Comparison of ENCODE assay signal across 37 cellular contexts in genomic region chr7:115338016-115338415, GRCh38.
"Had no signal": no experiment of that assay in that cellular context is flagged by ENCODE, and none has a peak within 500 bp of the region (broad histone marks: within the 10 kb centered on the region; RNA-seq: fewer than 3 reads in every experiment).

No MANE protein-coding gene starts in this region.

- H3K4me3 ChIP-seq: ascending aorta, cardiac muscle cell had no signal

- H3K9me3 Mint-ChIP-seq: activated B cell treated with CpG ODN at 0.5 μM for 24 hours; activated CD4-positive, alpha-beta memory T cell treated with anti-CD3 and anti-CD28 coated beads for 36 hours; activated CD4-positive, alpha-beta T cell treated with anti-CD3 and anti-CD28 coated beads, Interleukin-2, amount 10 ng/mL, durations not matched to agents 24 days and 14 days; activated CD8-positive, alpha-beta T cell treated with anti-CD3 and anti-CD28 coated beads for 36 hours; activated naive CD4-positive, alpha-beta T cell treated with anti-CD3 and anti-CD28 coated beads, Interleukin-2, amount 10 ng/mL, durations not matched to agents 7 days and 5 days; activated naive CD4-positive, alpha-beta T cell treated with anti-CD3 and anti-CD28 coated beads, Interleukin-2, amount 50 U/mL, for 24 hours; activated naive CD8-positive, alpha-beta T cell treated with anti-CD3 and anti-CD28 coated beads, Interleukin-2, amount 10 ng/mL, durations not matched to agents 7 days and 5 days; activated naive CD8-positive, alpha-beta T cell treated with anti-CD3 and anti-CD28 coated beads, Interleukin-2, amount 50 U/mL, for 24 hours; activated T-helper 2 cell treated with anti-CD3 and anti-CD28 coated beads, Interferon-gamma antibody, Interleukin-2, Interleukin-4, amounts not matched to agents 10 μg/mL and 5 μg/mL and 100 μg/mL, durations not matched to agents 14 hours and 24 hours and 36 hours; central memory CD8-positive, alpha-beta T cell; T-helper 1 cell treated with Interleukin-12 subunit alpha and Interleukin-12 subunit beta and Interleukin-4 antibody, amounts not matched to agents 30 μg/mL and 1 μg/mL, for 36 hours; T-helper 2 cell treated with Interferon-gamma antibody and Interleukin-4, amounts not matched to agents 5 μg/mL and 100 μg/mL, for 36 hours had no signal

- FAIRE-seq: bronchial epithelial cell, TTC549 had no signal

- H3K27ac Mint-ChIP-seq: activated B cell treated with CpG ODN at 0.5 μM for 24 hours; activated CD4-positive, alpha-beta memory T cell treated with anti-CD3 and anti-CD28 coated beads for 36 hours; activated CD4-positive, alpha-beta T cell treated with anti-CD3 and anti-CD28 coated beads, Interleukin-2, amount 10 ng/mL, durations not matched to agents 24 days and 14 days; activated CD8-positive, alpha-beta T cell treated with anti-CD3 and anti-CD28 coated beads for 36 hours; activated naive CD4-positive, alpha-beta T cell treated with anti-CD3 and anti-CD28 coated beads, Interleukin-2, amount 10 ng/mL, durations not matched to agents 7 days and 5 days; activated naive CD4-positive, alpha-beta T cell treated with anti-CD3 and anti-CD28 coated beads, Interleukin-2, amount 50 U/mL, for 24 hours; activated naive CD8-positive, alpha-beta T cell; activated naive CD8-positive, alpha-beta T cell treated with anti-CD3 and anti-CD28 coated beads, Interleukin-2, amount 10 ng/mL, durations not matched to agents 7 days and 5 days; activated naive CD8-positive, alpha-beta T cell treated with anti-CD3 and anti-CD28 coated beads, Interleukin-2, amount 50 U/mL, for 24 hours; activated T-helper 2 cell treated with anti-CD3 and anti-CD28 coated beads, Interferon-gamma antibody, Interleukin-2, Interleukin-4, amounts not matched to agents 10 μg/mL and 5 μg/mL and 100 μg/mL, durations not matched to agents 14 hours and 24 hours and 36 hours; brain; T-helper 1 cell treated with Interleukin-12 subunit alpha and Interleukin-12 subunit beta and Interleukin-4 antibody, amounts not matched to agents 30 μg/mL and 1 μg/mL, for 36 hours; T-helper 2 cell treated with Interferon-gamma antibody and Interleukin-4, amounts not matched to agents 5 μg/mL and 100 μg/mL, for 36 hours had no signal

- H3K36me3 Mint-ChIP-seq: activated CD4-positive, alpha-beta memory T cell treated with anti-CD3 and anti-CD28 coated beads for 36 hours; activated naive CD4-positive, alpha-beta T cell treated with anti-CD3 and anti-CD28 coated beads, Interleukin-2, amount 10 ng/mL, durations not matched to agents 7 days and 5 days; activated naive CD4-positive, alpha-beta T cell treated with anti-CD3 and anti-CD28 coated beads, Interleukin-2, amount 50 U/mL, for 24 hours; activated naive CD8-positive, alpha-beta T cell; activated naive CD8-positive, alpha-beta T cell treated with anti-CD3 and anti-CD28 coated beads, Interleukin-2, amount 10 ng/mL, durations not matched to agents 7 days and 5 days; brain had no signal

- DNase-seq: activated B cell treated with CpG ODN at 0.5 μM for 24 hours; activated CD4-positive, alpha-beta memory T cell treated with anti-CD3 and anti-CD28 coated beads for 36 hours; activated CD4-positive, alpha-beta T cell treated with anti-CD3 and anti-CD28 coated beads for 4 hours; activated CD4-positive, alpha-beta T cell treated with anti-CD3 and anti-CD28 coated beads, Interleukin-2, amount 10 ng/mL, durations not matched to agents 24 days and 14 days; activated CD4-positive, alpha-beta T cell treated with anti-CD3 and anti-CD28 coated beads, Interleukin-2, amount 50 U/mL, for 1 hour; activated CD4-positive, alpha-beta T cell treated with anti-CD3 and anti-CD28 coated beads, Interleukin-2, amount 50 U/mL, for 4 hours; activated CD4-positive, CD25-positive, alpha-beta regulatory T cell treated with anti-CD3 and anti-CD28 coated beads, Interleukin-2, amount 50 U/mL, for 72 hours; activated CD8-positive, alpha-beta memory T cell treated with anti-CD3 and anti-CD28 coated beads, Interleukin-2, amount 50 U/mL, for 4 hours; activated CD8-positive, alpha-beta T cell treated with anti-CD3 and anti-CD28 coated beads for 36 hours; activated effector memory CD4-positive, alpha-beta T cell treated with Interleukin-2 at 50 U/mL for 16 hours; activated gamma-delta T cell; activated naive CD4-positive, alpha-beta T cell treated with anti-CD3 and anti-CD28 coated beads, Interleukin-2, amount 10 ng/mL, durations not matched to agents 7 days and 5 days; activated naive CD4-positive, alpha-beta T cell treated with Interleukin-2 at 50 U/mL for 16 hours; activated naive CD8-positive, alpha-beta T cell treated with anti-CD3 and anti-CD28 coated beads, Interleukin-2, amount 10 ng/mL, durations not matched to agents 7 days and 5 days; activated naive CD8-positive, alpha-beta T cell treated with anti-CD3 and anti-CD28 coated beads, Interleukin-2, amount 50 U/mL, for 24 hours; activated T-cell treated with anti-CD3 and anti-CD28 coated beads for 4 hours; activated T-cell treated with anti-CD3 and anti-CD28 coated beads, Interleukin-2, amount 50 U/mL, for 1 hour; activated T-cell treated with anti-CD3 and anti-CD28 coated beads, Interleukin-2, amount 50 U/mL, for 48 hours; amygdala; anterior cingulate cortex; caudate nucleus; cerebellar nuclear complex; T-helper 1 cell; T-helper 2 cell; T-helper 9 cell had no signal

- H3K4me1 ChIP-seq: ascending aorta had no signal

- H3K27ac ChIP-seq: ascending aorta, cardiac muscle cell, VCaP had no signal

- H3K4me3 Mint-ChIP-seq: activated B cell treated with CpG ODN at 0.5 μM for 24 hours; activated CD4-positive, alpha-beta memory T cell treated with anti-CD3 and anti-CD28 coated beads for 36 hours; activated CD4-positive, alpha-beta T cell treated with anti-CD3 and anti-CD28 coated beads, Interleukin-2, amount 10 ng/mL, durations not matched to agents 24 days and 14 days; activated CD8-positive, alpha-beta T cell treated with anti-CD3 and anti-CD28 coated beads for 36 hours; activated naive CD4-positive, alpha-beta T cell treated with anti-CD3 and anti-CD28 coated beads, Interleukin-2, amount 10 ng/mL, durations not matched to agents 7 days and 5 days; activated naive CD4-positive, alpha-beta T cell treated with anti-CD3 and anti-CD28 coated beads, Interleukin-2, amount 50 U/mL, for 24 hours; activated naive CD8-positive, alpha-beta T cell; activated naive CD8-positive, alpha-beta T cell treated with anti-CD3 and anti-CD28 coated beads, Interleukin-2, amount 10 ng/mL, durations not matched to agents 7 days and 5 days; activated naive CD8-positive, alpha-beta T cell treated with anti-CD3 and anti-CD28 coated beads, Interleukin-2, amount 50 U/mL, for 24 hours; brain; central memory CD8-positive, alpha-beta T cell; T-helper 1 cell treated with Interleukin-12 subunit alpha and Interleukin-12 subunit beta and Interleukin-4 antibody, amounts not matched to agents 30 μg/mL and 1 μg/mL, for 36 hours; T-helper 2 cell treated with Interferon-gamma antibody and Interleukin-4, amounts not matched to agents 5 μg/mL and 100 μg/mL, for 36 hours had no signal

- H3K27me3 ChIP-seq: ascending aorta, cardiac muscle cell had no signal

- H3K9me3 ChIP-seq: ascending aorta had no signal

- H3K4me1 Mint-ChIP-seq: activated B cell treated with CpG ODN at 0.5 μM for 24 hours; activated CD4-positive, alpha-beta T cell treated with anti-CD3 and anti-CD28 coated beads, Interleukin-2, amount 10 ng/mL, durations not matched to agents 24 days and 14 days; activated naive CD4-positive, alpha-beta T cell treated with anti-CD3 and anti-CD28 coated beads, Interleukin-2, amount 10 ng/mL, durations not matched to agents 7 days and 5 days; activated naive CD8-positive, alpha-beta T cell treated with anti-CD3 and anti-CD28 coated beads, Interleukin-2, amount 10 ng/mL, durations not matched to agents 7 days and 5 days; brain; central memory CD8-positive, alpha-beta T cell had no signal

- H3K27me3 Mint-ChIP-seq: activated CD4-positive, alpha-beta memory T cell treated with anti-CD3 and anti-CD28 coated beads for 36 hours; activated naive CD4-positive, alpha-beta T cell treated with anti-CD3 and anti-CD28 coated beads, Interleukin-2, amount 10 ng/mL, durations not matched to agents 7 days and 5 days; activated naive CD8-positive, alpha-beta T cell treated with anti-CD3 and anti-CD28 coated beads, Interleukin-2, amount 10 ng/mL, durations not matched to agents 7 days and 5 days; activated naive CD8-positive, alpha-beta T cell treated with anti-CD3 and anti-CD28 coated beads, Interleukin-2, amount 50 U/mL, for 24 hours; central memory CD8-positive, alpha-beta T cell had no signal

- H3K36me3 ChIP-seq: ascending aorta, cardiac muscle cell had no signal

- ATAC-seq: activated CD8-positive, alpha-beta T cell treated with anti-CD3 and anti-CD28 coated beads for 36 hours; activated naive CD8-positive, alpha-beta T cell treated with anti-CD3 and anti-CD28 coated beads, Interleukin-2, amount 50 U/mL, for 24 hours had no signal
